ENCODE assay signal across 15 cellular contexts in genomic region chr5:40483316-40483715, GRCh38.
DNase-seq lines count a peak whose midpoint lies in the region; ATAC-seq, FAIRE-seq and TF ChIP-seq lines count a peak whose summit lies in the region.
"Had no signal": no experiment of that assay in that cellular context is flagged by ENCODE, and none has a peak within 500 bp of the region (broad histone marks: within the 10 kb centered on the region; RNA-seq: fewer than 3 reads in every experiment).

No MANE protein-coding gene starts in this region.

- H3K27me3 Mint-ChIP-seq in activated B cell treated with CpG ODN at 0.5 μM for 24 hours = no peaks in the 10 kb centered on the region
- H3K27me3 Mint-ChIP-seq: activated naive CD8-positive, alpha-beta T cell treated with anti-CD3 and anti-CD28 coated beads for 36 hours had no signal

- peak; percentile 50 for FAIRE-seq in H54 (lab: Jason Lieb, UNC)
- FAIRE-seq: bronchial epithelial cell had no signal

- intact Hi-C loops in activated B cell treated with CpG ODN at 0.5 μM for 24 hours (cut with micrococcal nuclease) = loop anchor here (10.0 kb wide), 1 partner anchor 1409 kb away; the partner anchor contains the start of gene RICTOR

- POLR2A ChIA-PET in activated B cell treated with CpG ODN at 0.5 μM for 24 hours (lab: Charles Lee) = no interaction called here

- no peak overlapping the region for H3K4me3 ChIP-seq in fibroblast of the aortic adventitia (ENCODE audit: low read depth, low read length)
- H3K4me3 ChIP-seq: heart right ventricle had no signal

- ATAC-seq in activated B cell treated with CpG ODN at 0.5 μM for 24 hours (ENCODE audit: low read depth) = no peak
- ATAC-seq in HG03175 (IDR thresholded peaks at IDR 0.05; ENCODE audit: unreplicated experiment) = no peak
- ATAC-seq in HG02642 (IDR thresholded peaks at IDR 0.05; ENCODE audit: poor library complexity, unreplicated experiment) = no peak
- ATAC-seq: heart right ventricle had no signal

- CTCF ChIA-PET in activated B cell treated with CpG ODN at 0.5 μM for 24 hours (lab: Charles Lee) = no interaction called here

- H3K36me3 Mint-ChIP-seq in activated B cell treated with CpG ODN at 0.5 μM for 24 hours (ENCODE audit: low read depth) = no peaks in the 10 kb centered on the region
- H3K36me3 Mint-ChIP-seq: immature natural killer cell had no signal

- H3K4me3 Mint-ChIP-seq in activated B cell treated with CpG ODN at 0.5 μM for 24 hours = no peak overlapping the region
- H3K4me3 Mint-ChIP-seq: activated naive CD8-positive, alpha-beta T cell treated with anti-CD3 and anti-CD28 coated beads for 36 hours; immature natural killer cell had no signal

- TF ChIP-seq POLR2A in H54 (IDR thresholded peaks at IDR 0.05; ENCODE audit: low read depth, low read length) = no peak

- DNase-seq in Daoy (ENCODE audit: low read depth) (peak; percentile 27), H54 (ENCODE audit: insufficient read length, low spot score) (no peak), activated B cell treated with CpG ODN at 0.5 μM for 24 hours (no peak), fibroblast of the aortic adventitia (ENCODE audit: low read depth) (peak; percentile 50)
- no peak for DNase-seq in stimulated activated CD4-positive, alpha-beta T cell treated with anti-CD3 and anti-CD28 coated beads, Interleukin-1b, Interleukin-23, amount 100 ng/mL, for 48 hours
- DNase-seq: activated naive CD8-positive, alpha-beta T cell treated with anti-CD3 and anti-CD28 coated beads for 36 hours; activated T-cell treated with anti-CD3 and anti-CD28 coated beads, Interleukin-2, amount 50 U/mL, for 48 hours; DMS79 treated with DMSO at 0.1 percent for 48 hours; heart right ventricle; immature natural killer cell; NCI-H1092; NCI-H2081 treated with DMSO at 0.1 percent for 48 hours had no signal

- peak overlapping the region; percentile 87 for H3K27ac Mint-ChIP-seq in activated B cell treated with CpG ODN at 0.5 μM for 24 hours
- H3K27ac Mint-ChIP-seq: immature natural killer cell had no signal

- H3K4me1 Mint-ChIP-seq in activated B cell treated with CpG ODN at 0.5 μM for 24 hours = peaks cover 55% of the 10 kb centered on the region

- no peaks in the 10 kb centered on the region for H3K9me3 Mint-ChIP-seq in activated B cell treated with CpG ODN at 0.5 μM for 24 hours
- H3K9me3 Mint-ChIP-seq: activated naive CD8-positive, alpha-beta T cell treated with anti-CD3 and anti-CD28 coated beads for 36 hours; immature natural killer cell had no signal

- TF ChIP-seq CTCF in activated B cell treated with CpG ODN at 0.5 μM for 24 hours (IDR thresholded peaks at IDR 0.05) (no peak), fibroblast of the aortic adventitia (IDR thresholded peaks at IDR 0.05; ENCODE audit: insufficient read depth, low read length) (no peak)

Comparison
In these comparisons a context has a peak if more than half of its experiments do, and no peak if none do; other contexts are left out.
1. DNase-seq: peak in Daoy (single experiment) and fibroblast of the aortic adventitia (single experiment); none in H54 (single experiment), activated B cell treated with CpG ODN at 0.5 μM for 24 hours (single experiment) and stimulated activated CD4-positive, alpha-beta T cell treated with anti-CD3 and anti-CD28 coated beads, Interleukin-1b, Interleukin-23, amount 100 ng/mL, for 48 hours (single experiment).